ENCODE assay signal across 8 cellular contexts in the genomic region with DNA sequence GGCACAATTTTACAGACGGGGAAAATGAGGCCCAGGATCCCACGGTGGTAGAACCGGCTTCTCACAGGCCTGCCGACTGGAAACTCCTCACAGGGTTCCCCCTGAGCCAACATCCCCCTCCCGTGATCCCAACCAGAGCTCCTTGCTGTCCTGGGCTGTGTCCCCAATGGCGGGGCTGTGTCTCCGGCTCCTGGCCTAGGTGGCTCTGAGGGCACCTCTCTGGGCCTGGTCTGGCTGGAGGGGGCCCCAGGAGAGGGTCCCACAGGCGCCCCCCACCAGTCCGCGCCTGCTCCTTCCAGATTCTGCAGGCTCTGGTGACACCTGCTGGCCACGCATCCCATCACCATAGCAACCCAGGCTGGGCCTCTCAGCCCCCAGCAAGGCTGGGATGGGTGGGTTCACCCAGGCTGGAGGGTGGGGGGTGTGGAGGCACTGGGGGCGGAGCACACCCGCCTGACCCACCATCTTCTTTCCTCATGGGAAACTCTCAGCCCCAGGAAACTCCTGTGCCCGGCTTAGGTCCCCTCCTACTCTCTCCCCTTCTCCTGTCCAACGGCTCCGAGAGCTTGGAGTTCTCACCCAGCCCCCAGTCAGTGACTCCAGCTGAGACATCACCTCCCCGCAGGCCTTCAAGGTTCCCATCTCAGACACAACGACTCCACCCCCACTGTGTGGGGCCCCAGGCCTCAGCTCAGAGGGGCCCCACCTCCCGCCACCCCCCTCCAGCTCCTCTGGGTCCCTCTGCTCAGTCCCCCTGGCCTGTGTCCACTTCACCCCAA. TPM values are rescaled to one million over a fixed set of nuclear protein-coding genes. Genes with fewer than 3 reads are reported as not detected.
A peak's percentile ranks its signal among the peaks of the same experiment; 100 is the strongest.
DNase-seq lines count a peak whose midpoint lies in the region; ATAC-seq and TF ChIP-seq lines count a peak whose summit lies in the region.

No MANE protein-coding gene starts in this region.

- H3K4me3 Mint-ChIP-seq in glutamatergic neuron (ENCODE audit: unreplicated experiment), result no peak overlapping the region

- H3K36me3 Mint-ChIP-seq in glutamatergic neuron (ENCODE audit: unreplicated experiment), result no peaks in the 10 kb centered on the region

- DNase-seq in NCI-H1436 (lab: John Stamatoyannopoulos, UW) (peak; percentile 35), NCI-H1436 treated with DMSO at 0.1 percent for 48 hours (lab: John Stamatoyannopoulos, UW) (no peak), NCI-H460 (ENCODE audit: extremely low read depth, low read depth) (peak; percentile 47), glutamatergic neuron (peak; percentile 69), posterior cingulate gyrus (peak in 9 of 10 donors; percentile 62 to 95 (median 69)), NCI-H1105 (lab: John Stamatoyannopoulos, UW) (no peak)
- DNase-seq in activated gamma-delta T cell treated with anti-CD3 and anti-CD28 coated beads, Interleukin-2, amount 50 U/mL, for 16 hours (ENCODE audit: low read depth), result peak; percentile 11

- no peak overlapping the region for H3K27ac Mint-ChIP-seq in glutamatergic neuron (ENCODE audit: unreplicated experiment)

- peak; percentile 40 for TF ChIP-seq CTCF in glutamatergic neuron (IDR thresholded peaks at IDR 0.05; ENCODE audit: partially characterized antibody, unreplicated experiment)

- ATAC-seq in HG02571 (IDR thresholded peaks at IDR 0.05; ENCODE audit: unreplicated experiment), result no peak

- peaks cover 3% of the 10 kb centered on the region for H3K27me3 Mint-ChIP-seq in glutamatergic neuron (ENCODE audit: unreplicated experiment)

- H3K4me1 Mint-ChIP-seq in glutamatergic neuron (ENCODE audit: low read depth, unreplicated experiment), result peaks cover 11% of the 10 kb centered on the region

- intact Hi-C loops in posterior cingulate gyrus (cut with DNase I), result loop anchor here (1.0 kb wide), 2 partner anchors 84 to 210 kb away; no protein-coding TSS in a partner anchor

- H3K9me3 Mint-ChIP-seq in glutamatergic neuron (ENCODE audit: unreplicated experiment), result no peaks in the 10 kb centered on the region

RNA-seq across cellular contexts. Expression of gene TNRC18, which starts 27.1 kb away (rescaled TPM):
- total RNA-seq in NCI-H460 (2014; rRNA removed; shearing (Covaris generic)), result 69.8 and 80.4 TPM in 2 replicates
- polyA plus RNA-seq in NCI-H460 (2014; cell fraction: nucleus; rRNA removed), result 59.3 and 85.9 TPM in 2 replicates
- 54.6 TPM for total RNA-seq in glutamatergic neuron (ENCODE audit: unreplicated experiment)

Comparison
In these comparisons a context has a peak if more than half of its experiments do, and no peak if none do; other contexts are left out.
1. DNase-seq: peak in NCI-H1436 (single experiment), NCI-H460 (single experiment), activated gamma-delta T cell treated with anti-CD3 and anti-CD28 coated beads, Interleukin-2, amount 50 U/mL, for 16 hours (single experiment), glutamatergic neuron (single experiment) and posterior cingulate gyrus (9 of 10); none in NCI-H1436 treated with DMSO at 0.1 percent for 48 hours (single experiment) and NCI-H1105 (single experiment).